Comparison of ENCODE assay signal across 17 cellular contexts in genomic region chr2:45616663-45617411, GRCh38. TPM values are rescaled to one million over a fixed set of nuclear protein-coding genes. Genes with fewer than 3 reads are reported as not detected.
DNase-seq lines count a peak whose midpoint lies in the region; ATAC-seq and TF ChIP-seq lines count a peak whose summit lies in the region.
"Had no signal": no experiment of that assay in that cellular context is flagged by ENCODE, and none has a peak within 500 bp of the region (broad histone marks: within the 10 kb centered on the region; RNA-seq: fewer than 3 reads in every experiment).

No MANE protein-coding gene starts in this region.

- no peak overlapping the region for H3K56ac ChIP-seq in IMR-90 (ENCODE audit: extremely low read depth, insufficient read depth, low read length)

- H3K14ac ChIP-seq in IMR-90 (replicated peaks; ENCODE audit: low read depth, low read length): no peak overlapping the region

- H3K4me3 ChIP-seq in ACC112 (ENCODE audit: low read depth, low read length) (peak overlapping the region; percentile 13; the same call in 1 of the 2 replicates), IMR-90 (ENCODE audit: insufficient read depth, low read depth, low read length) (no peak overlapping the region), fibroblast of mammary gland (ENCODE audit: control insufficient read depth, low read depth, low read length) (no peak overlapping the region)
- H3K4me3 ChIP-seq: body of pancreas, pancreas, spleen had no signal

- H3K4me3 Mint-ChIP-seq in activated CD8-positive, alpha-beta T cell treated with anti-CD3 and anti-CD28 coated beads for 36 hours: no peak overlapping the region
- no peak overlapping the region for H3K4me3 Mint-ChIP-seq in activated naive CD8-positive, alpha-beta T cell treated with anti-CD3 and anti-CD28 coated beads for 36 hours
- H3K4me3 Mint-ChIP-seq: activated CD4-positive, alpha-beta memory T cell treated with anti-CD3 and anti-CD28 coated beads for 36 hours; stimulated activated naive CD8-positive, alpha-beta T cell treated with anti-CD3 and anti-CD28 coated beads, Interleukin-15, Interleukin-2, amounts not matched to agents 100 ng/mL and 50 ng/mL, for 24 hours had no signal

- H3K36me3 Mint-ChIP-seq in activated CD8-positive, alpha-beta T cell treated with anti-CD3 and anti-CD28 coated beads for 36 hours (ENCODE audit: low read depth): no peaks in the 10 kb centered on the region
- no peaks in the 10 kb centered on the region for H3K36me3 Mint-ChIP-seq in activated naive CD8-positive, alpha-beta T cell treated with anti-CD3 and anti-CD28 coated beads for 36 hours
- H3K36me3 Mint-ChIP-seq: activated CD4-positive, alpha-beta memory T cell treated with anti-CD3 and anti-CD28 coated beads for 36 hours had no signal

- H3K27ac ChIP-seq in ACC112 (ENCODE audit: low read depth, low read length) (peak overlapping the region; percentile 82), IMR-90 (ENCODE audit: insufficient read depth, low read length) (no peak overlapping the region)
- H3K27ac ChIP-seq: body of pancreas, pancreas, spleen had no signal

- in situ Hi-C loops in IMR-90 (cut with MboI; ENCODE audit: low sequenced_read_pairs): no loop called here

- peak; percentile 48 for ATAC-seq in IMR-90 (ENCODE audit: low read depth)
- ATAC-seq in activated CD8-positive, alpha-beta T cell treated with anti-CD3 and anti-CD28 coated beads for 36 hours: no peak
- ATAC-seq: body of pancreas, left cardiac atrium, pancreas had no signal

- no peak overlapping the region for H2BK15ac ChIP-seq in IMR-90 (ENCODE audit: low read depth, low read length)

- no peak overlapping the region for H3K4ac ChIP-seq in IMR-90 (ENCODE audit: low read depth, low read length)

- TF ChIP-seq POLR2A in IMR-90 (IDR thresholded peaks at IDR 0.05; ENCODE audit: low read depth, low read length): no peak

- 0 out of 4 replicates have a peak overlapping the region, but pooled peaks of 1 of the 2 experiments have one; percentile 21 for H4K8ac ChIP-seq in IMR-90 (ENCODE audit: low read depth in 2 of 2, low read length in 2 of 2)

- H4K5ac ChIP-seq in IMR-90 (ENCODE audit: low read depth, low read length): no peak overlapping the region; the same call in 1 of the 2 replicates

- no peak for TF ChIP-seq CTCF in IMR-90 (conservative IDR thresholded peaks at IDR 0.05; ENCODE audit: low read depth, low read length)
- TF ChIP-seq CTCF in fibroblast of mammary gland (conservative IDR thresholded peaks at IDR 0.05; ENCODE audit: control insufficient read depth, insufficient read depth, low read depth, low read length): no peak
- no peak for TF ChIP-seq CTCF in activated CD8-positive, alpha-beta T cell treated with anti-CD3 and anti-CD28 coated beads for 36 hours (IDR thresholded peaks at IDR 0.05)

- WGBS in IMR-90 (ENCODE audit: extremely low coverage in 2 of 2, insufficient read length in 1 of 2), 2 experiments: no CpG with 5 or more reads among the region's 4 CpGs

- CTCF ChIA-PET in IMR-90 (lab: Yijun Ruan, JAX): no interaction called here
- CTCF ChIA-PET in activated CD8-positive, alpha-beta T cell treated with anti-CD3 and anti-CD28 coated beads for 36 hours (lab: Charles Lee): interaction anchor here (1.1 to 1.3 kb wide), 2 partner anchors 11 to 33 kb away, joined by 3 to 4 read pairs; no protein-coding TSS in a partner anchor

- DNase-seq in IMR-90 (peak; percentile 86), amniotic epithelial cell (ENCODE audit: low read depth) (peak; percentile 37), fibroblast of mammary gland (ENCODE audit: low read depth) (peak; percentile 75), GM19238 (ENCODE audit: insufficient read length, low spot score) (no peak), NCI-H2107 treated with DMSO at 0.1 percent for 48 hours (lab: John Stamatoyannopoulos, UW; ENCODE audit: unreplicated experiment) (no peak)
- no peak for DNase-seq in activated CD8-positive, alpha-beta T cell treated with anti-CD3 and anti-CD28 coated beads for 36 hours
- DNase-seq in activated naive CD8-positive, alpha-beta T cell treated with anti-CD3 and anti-CD28 coated beads for 36 hours: no peak
- DNase-seq: activated CD4-positive, alpha-beta memory T cell treated with anti-CD3 and anti-CD28 coated beads for 36 hours; body of pancreas; effector memory CD4-positive, alpha-beta T cell; left cardiac atrium; NCI-H2029; pancreas; SHP77; spleen had no signal

- H2AK9ac ChIP-seq in IMR-90 (replicated peaks; ENCODE audit: low read depth, low read length, poor library complexity): no peak overlapping the region

- no peak overlapping the region for H3K27ac Mint-ChIP-seq in activated CD8-positive, alpha-beta T cell treated with anti-CD3 and anti-CD28 coated beads for 36 hours
- H3K27ac Mint-ChIP-seq in activated naive CD8-positive, alpha-beta T cell treated with anti-CD3 and anti-CD28 coated beads for 36 hours: no peak overlapping the region
- H3K27ac Mint-ChIP-seq: activated CD4-positive, alpha-beta memory T cell treated with anti-CD3 and anti-CD28 coated beads for 36 hours; stimulated activated naive CD8-positive, alpha-beta T cell treated with anti-CD3 and anti-CD28 coated beads, Interleukin-15, Interleukin-2, amounts not matched to agents 100 ng/mL and 50 ng/mL, for 24 hours had no signal

- no peak overlapping the region for H2BK5ac ChIP-seq in IMR-90 (ENCODE audit: low read depth, low read length, poor library complexity, severe bottlenecking)

- H4K20me1 ChIP-seq in IMR-90 (ENCODE audit: insufficient read depth, low read length): no peaks in the 10 kb centered on the region

- H3K79me2 ChIP-seq in ACC112 (ENCODE audit: control insufficient read depth, insufficient read depth, low read length, unreplicated experiment): no peaks in the 10 kb centered on the region

- no peak overlapping the region for H2BK120ac ChIP-seq in IMR-90 (ENCODE audit: low read depth, low read length)

- H3K27me3 Mint-ChIP-seq in activated CD8-positive, alpha-beta T cell treated with anti-CD3 and anti-CD28 coated beads for 36 hours: peaks cover 5% of the 10 kb centered on the region
- H3K27me3 Mint-ChIP-seq in activated naive CD8-positive, alpha-beta T cell treated with anti-CD3 and anti-CD28 coated beads for 36 hours: peaks cover 13% of the 10 kb centered on the region

- 0 out of 2 replicates have a peak, but pooled peaks cover 4% of the 10 kb centered on the region for H3K9me1 ChIP-seq in IMR-90 (ENCODE audit: insufficient read depth, low read length)

- no TSS peak for BruUV-seq in IMR-90 (replicated peaks; lab: Mats Ljungman, UMichigan)

- no peaks in the 10 kb centered on the region for H3K27me3 ChIP-seq in ACC112 (ENCODE audit: insufficient read depth, low read length)
- H3K27me3 ChIP-seq in IMR-90 (ENCODE audit: control insufficient read depth, insufficient read depth, low read length): peaks cover 11% of the 10 kb centered on the region
- H3K27me3 ChIP-seq: body of pancreas, pancreas, spleen had no signal

- H3K9ac ChIP-seq in IMR-90 (ENCODE audit: low read depth, low read length): no peak overlapping the region

- no peak overlapping the region for H2BK20ac ChIP-seq in IMR-90 (ENCODE audit: low read depth, low read length)

- H3K36me3 ChIP-seq in ACC112 (ENCODE audit: insufficient read depth, low read length) (no peaks in the 10 kb centered on the region), IMR-90 (ENCODE audit: control insufficient read depth, insufficient read depth, low read length) (no peaks in the 10 kb centered on the region)
- H3K36me3 ChIP-seq: pancreas, spleen had no signal

- no peaks in the 10 kb centered on the region for H3K9me3 Mint-ChIP-seq in activated CD8-positive, alpha-beta T cell treated with anti-CD3 and anti-CD28 coated beads for 36 hours
- H3K9me3 Mint-ChIP-seq in activated naive CD8-positive, alpha-beta T cell treated with anti-CD3 and anti-CD28 coated beads for 36 hours: no peaks in the 10 kb centered on the region
- H3K9me3 Mint-ChIP-seq: activated CD4-positive, alpha-beta memory T cell treated with anti-CD3 and anti-CD28 coated beads for 36 hours; stimulated activated naive CD8-positive, alpha-beta T cell treated with anti-CD3 and anti-CD28 coated beads, Interleukin-15, Interleukin-2, amounts not matched to agents 100 ng/mL and 50 ng/mL, for 24 hours had no signal

- POLR2A ChIA-PET in IMR-90 (lab: Charles Lee; ENCODE audit: unreplicated experiment): no interaction called here
- POLR2A ChIA-PET in activated CD8-positive, alpha-beta T cell treated with anti-CD3 and anti-CD28 coated beads for 36 hours (lab: Charles Lee): no interaction called here

- dilution Hi-C loops in IMR-90 (cut with HindIII; ENCODE audit: low sequenced_read_pairs, unreplicated experiment): no loop called here

- no peak overlapping the region for H3K23ac ChIP-seq in IMR-90 (ENCODE audit: low read depth, low read length)

- no peak overlapping the region for H2AFZ ChIP-seq in ACC112 (ENCODE audit: low read length, unreplicated experiment)
- no peak overlapping the region for H2AFZ ChIP-seq in IMR-90 (replicated peaks; ENCODE audit: low read length, poor library complexity)

- intact Hi-C loops in IMR-90 (cut with micrococcal nuclease): no loop called here
- intact Hi-C loops in activated CD8-positive, alpha-beta T cell treated with anti-CD3 and anti-CD28 coated beads for 36 hours (cut with micrococcal nuclease): no loop called here

- H3K4me1 Mint-ChIP-seq in activated CD8-positive, alpha-beta T cell treated with anti-CD3 and anti-CD28 coated beads for 36 hours (ENCODE audit: low read depth): peaks cover 2% of the 10 kb centered on the region
- H3K4me1 Mint-ChIP-seq in activated naive CD8-positive, alpha-beta T cell treated with anti-CD3 and anti-CD28 coated beads for 36 hours: peaks cover 3% of the 10 kb centered on the region

- H3K4me1 ChIP-seq in ACC112 (ENCODE audit: control insufficient read depth, insufficient read depth, low read length, unreplicated experiment): peaks cover 55% of the 10 kb centered on the region
- H3K4me1 ChIP-seq in IMR-90 (ENCODE audit: control insufficient read depth, insufficient read depth, low read length): peaks cover 9% of the 10 kb centered on the region
- H3K4me1 ChIP-seq: body of pancreas, pancreas had no signal

- H3K9me3 ChIP-seq in IMR-90 (ENCODE audit: control insufficient read depth, insufficient read depth, low read length): no peaks in the 10 kb centered on the region
- H3K9me3 ChIP-seq: body of pancreas, pancreas, spleen had no signal

- H2AK5ac ChIP-seq in IMR-90 (ENCODE audit: low read depth, low read length): no peak overlapping the region

- no peak overlapping the region; the same call in 1 of the 2 replicates for H3K4me2 ChIP-seq in IMR-90 (ENCODE audit: low read depth, low read length)

- no peaks in the 10 kb centered on the region for H3K79me1 ChIP-seq in IMR-90 (ENCODE audit: low read depth in 1 of 2, low read length in 2 of 2)

- H3K18ac ChIP-seq in IMR-90 (ENCODE audit: low read depth, low read length): peak overlapping the region; percentile 9; the same call in 1 of the 2 replicates

- no peak overlapping the region for H4K91ac ChIP-seq in IMR-90 (ENCODE audit: insufficient read depth, low read depth, low read length)

- TF ChIP-seq RAD21 in IMR-90 (IDR thresholded peaks at IDR 0.05; ENCODE audit: low read length): no peak

RNA-seq across cellular contexts. Expression of gene SRBD1, which starts 5.8 kb away (rescaled TPM):
- 14.7 and 20.6 TPM in 2 replicates for total RNA-seq in IMR-90 (2012; rRNA removed)
- 2.9 and 3.5 TPM in 2 replicates for polyA plus RNA-seq in IMR-90 (2012; rRNA removed)
- 0.44 and 0.71 TPM in 2 replicates for polyA plus RNA-seq in IMR-90 (2012; cell fraction: cytosol; rRNA removed)
- polyA plus RNA-seq in IMR-90 (2012; cell fraction: nucleus; rRNA removed; ENCODE audit: low replicate concordance): 0.44 and 2.1 TPM in 2 replicates
- total RNA-seq in activated CD8-positive, alpha-beta T cell treated with anti-CD3 and anti-CD28 coated beads for 36 hours: 10 to 100 TPM; 14.8 to 21.7 TPM
- 10 to 100 TPM; 18.2 to 19.1 TPM for total RNA-seq in activated naive CD8-positive, alpha-beta T cell treated with anti-CD3 and anti-CD28 coated beads for 36 hours

RNA-seq across cellular contexts. Expression of gene PRKCE, which starts 34.6 kb away (rescaled TPM):
- total RNA-seq in IMR-90 (2012; rRNA removed): 13.3 and 32.4 TPM in 2 replicates
- 8.1 TPM in 2 replicates for polyA plus RNA-seq in IMR-90 (2012; rRNA removed)
- 4.3 and 5.8 TPM in 2 replicates for polyA plus RNA-seq in IMR-90 (2012; cell fraction: cytosol; rRNA removed)
- 4.3 and 9.3 TPM in 2 replicates for polyA plus RNA-seq in IMR-90 (2012; cell fraction: nucleus; rRNA removed; ENCODE audit: low replicate concordance)
- 10 to 100 TPM; 11.5 to 11.9 TPM for total RNA-seq in activated CD8-positive, alpha-beta T cell treated with anti-CD3 and anti-CD28 coated beads for 36 hours
- total RNA-seq in activated naive CD8-positive, alpha-beta T cell treated with anti-CD3 and anti-CD28 coated beads for 36 hours: 1 to 10 TPM; 6.1 to 8.0 TPM

Comparison
In these comparisons a context has a peak if more than half of its experiments do, and no peak if none do; other contexts are left out.
1. DNase-seq: peak in IMR-90 (single experiment), amniotic epithelial cell (single experiment) and fibroblast of mammary gland (single experiment); none in GM19238 (single experiment), activated CD8-positive, alpha-beta T cell treated with anti-CD3 and anti-CD28 coated beads for 36 hours (single experiment), activated naive CD8-positive, alpha-beta T cell treated with anti-CD3 and anti-CD28 coated beads for 36 hours (single experiment) and NCI-H2107 treated with DMSO at 0.1 percent for 48 hours (single experiment).